ENCODE assay signal across 8 cellular contexts in genomic region chr4:48003568-48003967, GRCh38. TPM values are rescaled to one million over a fixed set of nuclear protein-coding genes. Genes with fewer than 3 reads are reported as not detected.
A peak's percentile ranks its signal among the peaks of the same experiment; 100 is the strongest.
DNase-seq lines count a peak whose midpoint lies in the region; ATAC-seq, FAIRE-seq and TF ChIP-seq lines count a peak whose summit lies in the region.
"Not testable (repeated sequence)": the region's sequence is repeated elsewhere in the genome, so short reads cannot be mapped to it uniquely, and the experiment has no call there.

No MANE protein-coding gene starts in this region.

- not testable (repeated sequence) for H3K9me1 ChIP-seq in endothelial cell of umbilical vein (replicated peaks; ENCODE audit: control insufficient read depth, extremely low read depth, insufficient read depth, low read length)

- not testable (repeated sequence) for H3K9me3 Mint-ChIP-seq in activated T-cell treated with anti-CD3 and anti-CD28 coated beads, Interleukin-2, amount 50 U/mL, for 72 hours

- not testable (repeated sequence) for H3K79me2 ChIP-seq in SK-N-SH (ENCODE audit: insufficient read depth); endothelial cell of umbilical vein (ENCODE audit: control insufficient read depth, insufficient read depth, low read length)

- H3K27ac ChIP-seq in A673 (ENCODE audit: low read depth, low read length, poor library complexity, severe bottlenecking); SK-N-SH (ENCODE audit: low read depth in 2 of 2, low read length in 1 of 2); endothelial cell of umbilical vein (ENCODE audit: insufficient read depth, low read depth, low read length): not testable (repeated sequence)

- not testable (repeated sequence) for H2AFZ ChIP-seq in SK-N-SH (ENCODE audit: low read depth); endothelial cell of umbilical vein (ENCODE audit: low read depth, low read length)

- POLR2A ChIA-PET in A673 (lab: Charles Lee; ENCODE audit: low non-redundant PET); SK-N-SH (lab: Yijun Ruan, JAX); endothelial cell of umbilical vein (lab: Charles Lee): not testable (repeated sequence)

- DNase-seq in A673 (ENCODE audit: low spot score) (peak; percentile 26), NCI-H1092 treated with DMSO at 0.1 percent for 48 hours (lab: John Stamatoyannopoulos, UW) (peak; percentile 17), endothelial cell of umbilical vein (ENCODE audit: low read depth, low spot score) (peak; percentile 18), left kidney (ENCODE audit: low read depth, low spot score) (peak; percentile 12)
- DNase-seq in SK-N-SH: not testable (repeated sequence)
- DNase-seq in activated T-cell treated with anti-CD3 and anti-CD28 coated beads, Interleukin-2, amount 50 U/mL, for 72 hours: peak; percentile 26 to 46
- DNase-seq in stimulated activated CD4-positive, alpha-beta T cell treated with anti-CD3 and anti-CD28 coated beads, Interleukin-12 subunit alpha, Interleukin-12 subunit beta, amount 100 ng/mL, for 48 hours (ENCODE audit: low read depth in 2 of 3, low spot score in 1 of 3): peak; percentile 2 to 41 (median 31)

- H3K27me3 ChIP-seq in A673 (replicated peaks; ENCODE audit: insufficient read depth, low read depth, low read length, poor library complexity); SK-N-SH (ENCODE audit: insufficient read depth); endothelial cell of umbilical vein (ENCODE audit: control insufficient read depth in 2 of 2, insufficient read depth in 2 of 2, low read length in 2 of 2): not testable (repeated sequence)

- not testable (repeated sequence) for H4K20me1 ChIP-seq in SK-N-SH (ENCODE audit: insufficient read depth); endothelial cell of umbilical vein (replicated peaks; ENCODE audit: control insufficient read depth, extremely low read depth, insufficient read depth, low read length)

- 13% methylated on average over 2 of the region's 2 CpGs for WGBS in SK-N-SH (ENCODE audit: low lambda C conversion rate)

- not testable (repeated sequence) for H3K4me2 ChIP-seq in SK-N-SH; endothelial cell of umbilical vein (ENCODE audit: insufficient read depth, low read length)

- H3K4me1 ChIP-seq in A673 (ENCODE audit: insufficient read depth, low read length, poor library complexity, severe bottlenecking); SK-N-SH (ENCODE audit: control insufficient read depth in 1 of 2, insufficient read depth in 2 of 2, low read depth in 1 of 2, low read length in 1 of 2); endothelial cell of umbilical vein (ENCODE audit: control insufficient read depth, extremely low read depth, insufficient read depth, low read length): not testable (repeated sequence)

- peak; percentile 56 for TF ChIP-seq RAD21 in SK-N-SH (IDR thresholded peaks at IDR 0.05; ENCODE audit: low read length)

- dilution Hi-C loops in endothelial cell of umbilical vein (cut with MboI; ENCODE audit: extremely low pct_ligation_motif_present, low sequenced_read_pairs): not testable (repeated sequence)

- TF ChIP-seq POLR2A in endothelial cell of umbilical vein (IDR thresholded peaks at IDR 0.05; ENCODE audit: low read depth, low read length): not testable (repeated sequence)

- CTCF ChIA-PET in A673 (lab: Charles Lee): interaction anchor here (0.6 kb wide), 1 partner anchor 70 kb away, joined by 3 read pairs; no protein-coding TSS in a partner anchor
- CTCF ChIA-PET in SK-N-SH (lab: Yijun Ruan, JAX): interaction anchor here (0.7 to 1.9 kb wide), 8 partner anchors 13 to 91 kb away, joined by 3 to 11 read pairs (median 4); partner anchors contain the start of genes CNGA1 and NIPAL1
- CTCF ChIA-PET in endothelial cell of umbilical vein (lab: Charles Lee): interaction anchor here (0.6 to 3.5 kb wide), 14 partner anchors 9 to 138 kb away, joined by 3 to 57 read pairs (median 5); no protein-coding TSS in a partner anchor

- intact Hi-C loops in A673 (cut with micrococcal nuclease; ENCODE audit: unreplicated experiment): loop anchor here (1.0 to 2.0 kb wide), 2 partner anchors 83 to 138 kb away; no protein-coding TSS in a partner anchor
- intact Hi-C loops in endothelial cell of umbilical vein (cut with micrococcal nuclease): loop anchor here (1.0 kb wide), 3 partner anchors 84 to 138 kb away; no protein-coding TSS in a partner anchor

- not testable (repeated sequence) for H3K36me3 ChIP-seq in A673 (ENCODE audit: insufficient read depth, low read length, poor library complexity, severe bottlenecking); SK-N-SH (replicated peaks in 1 of 2; ENCODE audit: control insufficient read depth in 1 of 2, insufficient read depth in 2 of 2, low read length in 1 of 2); endothelial cell of umbilical vein (ENCODE audit: control insufficient read depth in 2 of 2, extremely low read depth in 1 of 2, insufficient read depth in 2 of 2, low read length in 2 of 2)

- not testable (repeated sequence) for H3K27ac Mint-ChIP-seq in activated T-cell treated with anti-CD3 and anti-CD28 coated beads, Interleukin-2, amount 50 U/mL, for 72 hours

- not testable (repeated sequence) for H3K4me3 ChIP-seq in A673 (ENCODE audit: low read depth, low read length, poor library complexity, severe bottlenecking); GM12875 (ENCODE audit: low read depth, low read length); SK-N-SH (ENCODE audit: low read depth in 2 of 2, low read length in 1 of 2); endothelial cell of umbilical vein (replicated peaks in 1 of 3; ENCODE audit: insufficient read depth in 1 of 3, low read depth in 1 of 3, low read length in 3 of 3)

- not testable (repeated sequence) for H3F3A ChIP-seq in SK-N-SH (replicated peaks; ENCODE audit: insufficient read depth)

- H3K4me3 Mint-ChIP-seq in activated T-cell treated with anti-CD3 and anti-CD28 coated beads, Interleukin-2, amount 50 U/mL, for 72 hours: not testable (repeated sequence)

- FAIRE-seq in endothelial cell of umbilical vein (lab: Jason Lieb, UNC): peak; percentile 44

- H3K27me3 Mint-ChIP-seq in activated T-cell treated with anti-CD3 and anti-CD28 coated beads, Interleukin-2, amount 50 U/mL, for 72 hours (ENCODE audit: low read depth): not testable (repeated sequence)

- H3K9me2 ChIP-seq in SK-N-SH: not testable (repeated sequence)

- BruUV-seq in A673 (replicated peaks; lab: Mats Ljungman, UMichigan); endothelial cell of umbilical vein (replicated peaks; lab: Mats Ljungman, UMichigan): not testable (repeated sequence)

- H3K9me3 ChIP-seq in A673 (ENCODE audit: low read depth, low read length, poor library complexity, severe bottlenecking) (peaks cover 27% of the 10 kb centered on the region), SK-N-SH (peaks cover 18% of the 10 kb centered on the region; the same call in 1 of the 2 replicates)
- not testable (repeated sequence) for H3K9me3 ChIP-seq in endothelial cell of umbilical vein (replicated peaks; ENCODE audit: control insufficient read depth, insufficient read depth, low read length)

- H3K4me1 Mint-ChIP-seq in activated T-cell treated with anti-CD3 and anti-CD28 coated beads, Interleukin-2, amount 50 U/mL, for 72 hours (ENCODE audit: low read depth): not testable (repeated sequence)

- peak; percentile 48 for TF ChIP-seq CTCF in A673 (conservative IDR thresholded peaks at IDR 0.05; ENCODE audit: low read depth, low read length)
- peak; percentile 60 for TF ChIP-seq CTCF in GM12875 (IDR thresholded peaks at IDR 0.05; ENCODE audit: borderline replicate concordance, insufficient read depth, low read depth, low read length)
- peak; percentile 51 for TF ChIP-seq CTCF in SK-N-SH (IDR thresholded peaks at IDR 0.05)
- peak; percentile 21 to 44 for TF ChIP-seq CTCF in endothelial cell of umbilical vein (IDR thresholded peaks at IDR 0.05; ENCODE audit: extremely low read depth in 1 of 2, insufficient read depth in 1 of 2, low read depth in 1 of 2, low read length in 2 of 2)

- not testable (repeated sequence) for ATAC-seq in activated T-cell treated with anti-CD3 and anti-CD28 coated beads, Interleukin-2, amount 50 U/mL, for 72 hours (replicated peaks in 1 of 2)

- peaks cover 0 to 18% of the 10 kb centered on the region in 2 donors for H3K36me3 Mint-ChIP-seq in activated T-cell treated with anti-CD3 and anti-CD28 coated beads, Interleukin-2, amount 50 U/mL, for 72 hours (ENCODE audit: insufficient read depth in 2 of 2)

- not testable (repeated sequence) for TF ChIP-seq EP300 in SK-N-SH (IDR thresholded peaks at IDR 0.05; ENCODE audit: borderline replicate concordance in 1 of 2, low read depth in 1 of 2, low read length in 1 of 2)

- not testable (repeated sequence) for H3K9ac ChIP-seq in SK-N-SH; endothelial cell of umbilical vein (replicated peaks; ENCODE audit: extremely low read depth, insufficient read depth, low read length)

RNA-seq across cellular contexts. Expression of gene CNGA1, which starts 12.9 kb away (rescaled TPM):
- 0.39 TPM in 1 of 2 replicates, not detected in the other for total RNA-seq in A673 (2021)
- 0.23 and 0.45 TPM in 2 replicates for polyA plus RNA-seq in SK-N-SH (2012; rRNA removed)
- 0.33 and 0.70 TPM in 2 replicates for polyA plus RNA-seq in SK-N-SH (2012; cell fraction: cytosol; rRNA removed)
- 0.20 and 0.39 TPM in 2 replicates for polyA plus RNA-seq in SK-N-SH (2012; cell fraction: nucleus; rRNA removed)
- total RNA-seq in activated T-cell treated with anti-CD3 and anti-CD28 coated beads, Interleukin-2, amount 50 U/mL, for 72 hours: under 1 TPM in 1 of 2 donors, not detected in 1; 0.32 TPM
- not detected in 2 replicates for total RNA-seq in endothelial cell of umbilical vein
- polyA plus RNA-seq in endothelial cell of umbilical vein: not detected in 2 replicates
- not detected in 2 replicates for polyA plus RNA-seq in endothelial cell of umbilical vein (2011; cell fraction: cytosol; rRNA removed)
- polyA plus RNA-seq in endothelial cell of umbilical vein (2011; cell fraction: nucleus; rRNA removed): not detected in 2 replicates
- not detected in 2 replicates for polyA plus RNA-seq in endothelial cell of umbilical vein (2012)
- polyA minus RNA-seq in endothelial cell of umbilical vein: not detected in 2 replicates
- polyA minus RNA-seq in endothelial cell of umbilical vein (2011; cell fraction: cytosol; rRNA and poly(A)+ RNA removed): not detected
- not detected in 2 replicates for polyA minus RNA-seq in endothelial cell of umbilical vein (2011; cell fraction: nucleus; rRNA and poly(A)+ RNA removed)

RNA-seq across cellular contexts. Expression of gene NIPAL1, which starts 13.0 kb away (rescaled TPM):
- total RNA-seq in A673 (2021): 0.46 and 0.84 TPM in 2 replicates
- polyA plus RNA-seq in SK-N-SH (2012; rRNA removed): 1.8 and 2.0 TPM in 2 replicates
- 2.5 and 2.6 TPM in 2 replicates for polyA plus RNA-seq in SK-N-SH (2012; cell fraction: cytosol; rRNA removed)
- 0.56 and 1.5 TPM in 2 replicates for polyA plus RNA-seq in SK-N-SH (2012; cell fraction: nucleus; rRNA removed)
- 1 to 10 TPM; 1.6 to 1.7 TPM for total RNA-seq in activated T-cell treated with anti-CD3 and anti-CD28 coated beads, Interleukin-2, amount 50 U/mL, for 72 hours
- total RNA-seq in endothelial cell of umbilical vein: 1.4 and 1.7 TPM in 2 replicates
- polyA plus RNA-seq in endothelial cell of umbilical vein: 0.27 and 0.36 TPM in 2 replicates
- 0.32 and 0.53 TPM in 2 replicates for polyA plus RNA-seq in endothelial cell of umbilical vein (2011; cell fraction: cytosol; rRNA removed)
- 0.45 and 1.1 TPM in 2 replicates for polyA plus RNA-seq in endothelial cell of umbilical vein (2011; cell fraction: nucleus; rRNA removed)
- 2.0 and 2.3 TPM in 2 replicates for polyA plus RNA-seq in endothelial cell of umbilical vein (2012)
- polyA minus RNA-seq in endothelial cell of umbilical vein: 0.36 and 1.5 TPM in 2 replicates
- 1.0 TPM for polyA minus RNA-seq in endothelial cell of umbilical vein (2011; cell fraction: cytosol; rRNA and poly(A)+ RNA removed)
- polyA minus RNA-seq in endothelial cell of umbilical vein (2011; cell fraction: nucleus; rRNA and poly(A)+ RNA removed): 1.3 and 1.5 TPM in 2 replicates
